Comparison of ENCODE assay signal across 8 cellular contexts in genomic region chr6:90586675-90587638, GRCh38. TPM values are rescaled to one million over a fixed set of nuclear protein-coding genes. Genes with fewer than 3 reads are reported as not detected.
A peak's percentile ranks its signal among the peaks of the same experiment; 100 is the strongest.
DNase-seq lines count a peak whose midpoint lies in the region; ATAC-seq and TF ChIP-seq lines count a peak whose summit lies in the region.

TSS of gene MAP3K7 (minus strand) at chr6:90587072. CDS start at chr6:90586883, 189 bp downstream.

- no peaks in the 10 kb centered on the region for H3K36me3 ChIP-seq in adipocyte (ENCODE audit: control insufficient read depth, insufficient read depth, low read length, severe bottlenecking)
- H3K36me3 ChIP-seq in trophoblast cell (ENCODE audit: control insufficient read depth in 1 of 2, insufficient read depth in 2 of 2, low read length in 2 of 2): no peaks in the 10 kb centered on the region
- H3K36me3 ChIP-seq in transverse colon: no peaks in the 10 kb centered on the region

- peak within 1 kb of the TSS; percentile 93 for H4K12ac ChIP-seq in trophoblast cell (ENCODE audit: low read depth, low read length)

- H2BK120ac ChIP-seq in trophoblast cell (ENCODE audit: insufficient read depth, low read length, poor library complexity): peak within 1 kb of the TSS; percentile 79

- H2AK5ac ChIP-seq in trophoblast cell (ENCODE audit: low read length): peak within 1 kb of the TSS; percentile 43

- H3K27ac ChIP-seq in trophoblast cell (ENCODE audit: low read depth, low read length) (peak within 1 kb of the TSS; percentile 86), transverse colon (peak within 1 kb of the TSS; percentile 90 to 94 (median 92))

- H3K14ac ChIP-seq in trophoblast cell (ENCODE audit: low read length): peak within 1 kb of the TSS; percentile 94

- H3K4me2 ChIP-seq in trophoblast cell (ENCODE audit: low read length): peak within 1 kb of the TSS; percentile 92

- H2BK12ac ChIP-seq in trophoblast cell (ENCODE audit: low read length): peak within 1 kb of the TSS; percentile 44

- H3K4me1 ChIP-seq in adipocyte (ENCODE audit: control insufficient read depth, insufficient read depth, low read length) (peaks cover 42% of the 10 kb centered on the region), trophoblast cell (ENCODE audit: control insufficient read depth in 1 of 2, insufficient read depth in 2 of 2, low read length in 2 of 2) (no peaks in the 10 kb centered on the region), transverse colon (peaks cover 0 to 26% (median 12%) of the 10 kb centered on the region in 4 donors)

- no peak for TF ChIP-seq CTCF in GM12875 (IDR thresholded peaks at IDR 0.05; ENCODE audit: borderline replicate concordance, insufficient read depth, low read depth, low read length)
- TF ChIP-seq CTCF in transverse colon (IDR thresholded peaks at IDR 0.05): no peak

- TF ChIP-seq POLR2A in transverse colon (IDR thresholded peaks at IDR 0.05): peak; percentile 77

- H3K9ac ChIP-seq in adipocyte (ENCODE audit: low read length) (peak within 1 kb of the TSS; percentile 98), trophoblast cell (ENCODE audit: low read length) (peak within 1 kb of the TSS; percentile 95)

- peak within 1 kb of the TSS; percentile 79 for H2BK5ac ChIP-seq in trophoblast cell (ENCODE audit: low read depth, low read length, poor library complexity)

- WGBS in trophoblast cell (ENCODE audit: extremely low coverage, insufficient coverage, insufficient read length): no CpG with 5 or more reads among the region's 70 CpGs
- WGBS in transverse colon (ENCODE audit: low coverage in 1 of 2), 2 donors: 1% methylated on average over 15 to 64 of the region's 70 CpGs

- peak within 1 kb of the TSS; percentile 85 for H3K4me3 ChIP-seq in GM12875 (ENCODE audit: low read depth, low read length)
- H3K4me3 ChIP-seq in adipocyte (ENCODE audit: low read length): peak within 1 kb of the TSS; percentile 97
- peak within 1 kb of the TSS; percentile 97 for H3K4me3 ChIP-seq in trophoblast cell (ENCODE audit: low read depth, low read length)
- peak within 1 kb of the TSS; percentile 73 to 100 (median 93) for H3K4me3 ChIP-seq in transverse colon

- H2AFZ ChIP-seq in trophoblast cell (ENCODE audit: insufficient read depth, low read length, poor library complexity): peak within 1 kb of the TSS; percentile 99

- H3K23ac ChIP-seq in trophoblast cell (ENCODE audit: low read length): no peak within 1 kb of the TSS

- peak within 1 kb of the TSS; percentile 80 for H4K91ac ChIP-seq in trophoblast cell (ENCODE audit: low read depth, low read length)

- in situ Hi-C loops in transverse colon (cut with MboI; ENCODE audit: low pct_ligation_motif_present in 1 of 4, low pct_unique_long_range_greater_than_20kb in 1 of 4, low sequenced_read_pairs in 3 of 4): no loop called here

- peak within 1 kb of the TSS; percentile 87 for H3K18ac ChIP-seq in trophoblast cell (ENCODE audit: low read length)

- ATAC-seq in HG02798 (IDR thresholded peaks at IDR 0.05; ENCODE audit: poor library complexity, unreplicated experiment): peak; percentile 92

- peak within 1 kb of the TSS; percentile 98 for H4K8ac ChIP-seq in trophoblast cell (ENCODE audit: low read depth, low read length)

- intact Hi-C loops in cardiac septum (cut with DNase I) (no loop called here), transverse colon (cut with DNase I; ENCODE audit: low total_unique reads) (no loop called here)

- TF ChIP-seq EP300 in transverse colon (IDR thresholded peaks at IDR 0.05; ENCODE audit: low read depth): no peak

- peak; percentile 82 for DNase-seq in NCI-H1436 (lab: John Stamatoyannopoulos, UW)
- DNase-seq in T follicular helper cell (ENCODE audit: low read depth): peak; percentile 89
- DNase-seq in adipocyte (ENCODE audit: low read depth): peak; percentile 98
- DNase-seq in cardiac septum (ENCODE audit: low spot score): peak; percentile 94
- DNase-seq in trophoblast cell: peak; percentile 99 to 100
- peak; percentile 95 for DNase-seq in transverse colon

- H3K9me3 ChIP-seq in adipocyte (ENCODE audit: control insufficient read depth, low read length): no peaks in the 10 kb centered on the region
- H3K9me3 ChIP-seq in trophoblast cell (ENCODE audit: insufficient read depth, low read depth, low read length): no peaks in the 10 kb centered on the region
- H3K9me3 ChIP-seq in transverse colon: no peaks in the 10 kb centered on the region

- peak within 1 kb of the TSS; percentile 68 for H3K4ac ChIP-seq in trophoblast cell (ENCODE audit: low read depth, low read length)

- peaks cover 7% of the 10 kb centered on the region for H3K79me1 ChIP-seq in trophoblast cell (ENCODE audit: low read length)

- H3K27me3 ChIP-seq in adipocyte (replicated peaks; ENCODE audit: control insufficient read depth, insufficient read depth, low read length) (no peaks in the 10 kb centered on the region), trophoblast cell (ENCODE audit: insufficient read depth, low read length) (no peaks in the 10 kb centered on the region), transverse colon (no peaks in the 10 kb centered on the region)

- peaks cover 5% of the 10 kb centered on the region for H3K79me2 ChIP-seq in trophoblast cell (ENCODE audit: control insufficient read depth, insufficient read depth, low read length, poor library complexity)

RNA-seq across cellular contexts. Expression of gene MAP3K7, which starts in this region (rescaled TPM):
- total RNA-seq in cardiac septum (23.9 TPM), transverse colon (10 to 100 TPM; 19.3 to 37.6 (median 28.5) TPM)
- polyA plus RNA-seq in trophoblast cell (2013): 24.4 and 24.6 TPM in 2 replicates

Comparison
In these comparisons a context has a peak if more than half of its experiments do, and no peak if none do; other contexts are left out.
1. Peak in every context shown above with its lines: DNase-seq, ATAC-seq, H3K4me3 ChIP-seq and H3K27ac ChIP-seq.